8 cellular contexts compared by ENCODE assay signal in genomic region chr19:29715695-29716581, GRCh38. TPM values are rescaled to one million over a fixed set of nuclear protein-coding genes. Genes with fewer than 3 reads are reported as not detected.
DNase-seq lines count a peak whose midpoint lies in the region; TF ChIP-seq lines count a peak whose summit lies in the region.

No MANE protein-coding gene starts in this region.

- WGBS in SK-N-SH (ENCODE audit: low lambda C conversion rate): 46% methylated on average over 13 of the region's 13 CpGs
- 19 to 26% methylated on average over 13 of the region's 13 CpGs for WGBS in esophagus, 2 donors

- H3K36me3 ChIP-seq in SK-N-SH (replicated peaks in 1 of 2; ENCODE audit: control insufficient read depth in 1 of 2, insufficient read depth in 2 of 2, low read length in 1 of 2) (no peaks in the 10 kb centered on the region), esophagus (ENCODE audit: control insufficient read depth in 2 of 2, insufficient read depth in 2 of 2, low read length in 1 of 2) (no peaks in the 10 kb centered on the region), neutrophil (no peaks in the 10 kb centered on the region)

- H3K4me1 ChIP-seq in SK-N-SH (ENCODE audit: control insufficient read depth in 1 of 2, insufficient read depth in 2 of 2, low read depth in 1 of 2, low read length in 1 of 2): peaks cover 7 to 20% of the 10 kb centered on the region in 2 experiments; a peak in 2 of 4 replicates
- H3K4me1 ChIP-seq in esophagus (ENCODE audit: control insufficient read depth in 2 of 2, insufficient read depth in 2 of 2, low read length in 1 of 2): peaks cover 0 to 5% of the 10 kb centered on the region in 2 donors
- peaks cover 18 to 23% of the 10 kb centered on the region in 2 experiments for H3K4me1 ChIP-seq in neutrophil (ENCODE audit: control insufficient read depth in 1 of 2, insufficient read depth in 1 of 2, low read depth in 1 of 2, low read length in 1 of 2)

- no peak for TF ChIP-seq RAD21 in SK-N-SH (IDR thresholded peaks at IDR 0.05; ENCODE audit: low read length)

- peaks cover 47% of the 10 kb centered on the region for H3K79me2 ChIP-seq in SK-N-SH (ENCODE audit: insufficient read depth)

- H3K9me3 ChIP-seq in SK-N-SH (no peaks in the 10 kb centered on the region), esophagus (ENCODE audit: control insufficient read depth in 2 of 2, insufficient read depth in 1 of 2, low read depth in 1 of 2, low read length in 1 of 2) (no peaks in the 10 kb centered on the region), neutrophil (no peaks in the 10 kb centered on the region)

- POLR2A ChIA-PET in SK-N-SH (lab: Yijun Ruan, JAX): interaction anchor here (0.6 to 3.5 kb wide), 5 partner anchors 21 to 393 kb away, joined by 3 to 28 read pairs (median 5); partner anchors contain the start of genes PLEKHF1 and POP4

- H3K27me3 ChIP-seq in SK-N-SH (ENCODE audit: insufficient read depth): no peaks in the 10 kb centered on the region
- no peaks in the 10 kb centered on the region for H3K27me3 ChIP-seq in esophagus (ENCODE audit: control insufficient read depth in 1 of 2, insufficient read depth in 2 of 2, low read length in 2 of 2)
- H3K27me3 ChIP-seq in neutrophil: peaks cover 9% of the 10 kb centered on the region

- H3K4me3 ChIP-seq in HFF-Myc (replicated peaks; ENCODE audit: low read depth, low read length) (peak overlapping the region; percentile 75), SK-N-SH (ENCODE audit: low read depth in 2 of 2, low read length in 1 of 2) (peak overlapping the region; percentile 82 to 84), esophagus (ENCODE audit: low read depth in 1 of 2, low read length in 2 of 2) (peak overlapping the region; percentile 79 to 82), neutrophil (ENCODE audit: low read depth in 1 of 2, low read length in 1 of 2) (peak overlapping the region; percentile 76 to 83)

- H3K9ac ChIP-seq in SK-N-SH: peak overlapping the region; percentile 95

- TF ChIP-seq EP300 in SK-N-SH (IDR thresholded peaks at IDR 0.05; ENCODE audit: borderline replicate concordance in 1 of 2, low read depth in 1 of 2, low read length in 1 of 2): no peak

- H3K4me2 ChIP-seq in SK-N-SH: peak overlapping the region; percentile 99

- CTCF ChIA-PET in SK-N-SH (lab: Yijun Ruan, JAX): interaction anchor here (0.6 to 9.5 kb wide), 62 partner anchors 8 to 959 kb away, joined by 3 to 137 read pairs (median 4); partner anchors contain the start of genes PLEKHF1 and POP4

- TF ChIP-seq CTCF in HFF-Myc (IDR thresholded peaks at IDR 0.05; ENCODE audit: low read depth, low read length, missing control alignments) (no peak), SK-N-SH (IDR thresholded peaks at IDR 0.05) (no peak), neutrophil (IDR thresholded peaks at IDR 0.05) (no peak)

- H4K20me1 ChIP-seq in SK-N-SH (ENCODE audit: insufficient read depth): no peaks in the 10 kb centered on the region

- peak overlapping the region; percentile 96 for H2AFZ ChIP-seq in SK-N-SH (ENCODE audit: low read depth)

- peak; percentile 46 for DNase-seq in ELF-1 (ENCODE audit: low read depth, low spot score)
- no peak for DNase-seq in HFF-Myc (ENCODE audit: extremely low read depth, low read depth)
- no peak for DNase-seq in SK-N-SH
- DNase-seq in D341Med (ENCODE audit: low spot score): no peak
- no peak for DNase-seq in DMS153 treated with DMSO at 0.1 percent for 48 hours (lab: John Stamatoyannopoulos, UW; ENCODE audit: unreplicated experiment)
- DNase-seq in activated CD4-positive, CD25-positive, alpha-beta regulatory T cell treated with anti-CD3 and anti-CD28 coated beads, Interleukin-2, amount 50 U/mL, for 72 hours: no peak

- peaks cover 10% of the 10 kb centered on the region for H3F3A ChIP-seq in SK-N-SH (replicated peaks; ENCODE audit: insufficient read depth)

- peak overlapping the region; percentile 74 to 83 for H3K27ac ChIP-seq in SK-N-SH (ENCODE audit: low read depth in 2 of 2, low read length in 1 of 2)
- H3K27ac ChIP-seq in esophagus (ENCODE audit: low read depth in 2 of 2, low read length in 1 of 2): peak overlapping the region; percentile 96 to 97
- H3K27ac ChIP-seq in neutrophil: peak overlapping the region; percentile 75

- H3K9me2 ChIP-seq in SK-N-SH: no peaks in the 10 kb centered on the region

TF ChIP-seq in SK-N-SH, 30 proteins besides CTCF, POLR2A, EP300 and RAD21 (continues in another document):
- TF ChIP-seq REST (IDR thresholded peaks at IDR 0.05; ENCODE audit: low read depth, low read length): no peak
- TF ChIP-seq PBX3 (IDR thresholded peaks at IDR 0.05): no peak
- no peak for TF ChIP-seq MXI1 (IDR thresholded peaks at IDR 0.05; ENCODE audit: low read depth, low read length)
- no peak for TF ChIP-seq USF1 (IDR thresholded peaks at IDR 0.05; ENCODE audit: borderline replicate concordance, low read depth)
- no peak for TF ChIP-seq CHD2 (IDR thresholded peaks at IDR 0.05; ENCODE audit: low read length, partially characterized antibody)
- TF ChIP-seq USF2 (IDR thresholded peaks at IDR 0.05; ENCODE audit: borderline replicate concordance, low read depth, low read length): no peak
- no peak for TF ChIP-seq RXRA (IDR thresholded peaks at IDR 0.05; ENCODE audit: borderline replicate concordance, low read depth)
- TF ChIP-seq TEAD4 (IDR thresholded peaks at IDR 0.05; ENCODE audit: borderline replicate concordance, insufficient read depth): no peak
- no peak for TF ChIP-seq RFX5 (IDR thresholded peaks at IDR 0.05; ENCODE audit: low read length)
- no peak for TF ChIP-seq GABPA (IDR thresholded peaks at IDR 0.05; ENCODE audit: low read depth)
- no peak for TF ChIP-seq GATA2 (CRISPR knock-in tag; IDR thresholded peaks at IDR 0.05)
- TF ChIP-seq FOSL2 (IDR thresholded peaks at IDR 0.05; ENCODE audit: borderline replicate concordance, low read depth): no peak
- TF ChIP-seq SIN3A (IDR thresholded peaks at IDR 0.05; ENCODE audit: borderline replicate concordance, low read depth, low read length): no peak
- no peak for TF ChIP-seq EZH2phosphoT487 (IDR thresholded peaks at IDR 0.05; ENCODE audit: borderline replicate concordance, low read depth)
- TF ChIP-seq FOXJ3 (CRISPR knock-in tag; IDR thresholded peaks at IDR 0.05): no peak
- TF ChIP-seq MEF2A (IDR thresholded peaks at IDR 0.05; ENCODE audit: borderline replicate concordance, low read depth): no peak
- no peak for TF ChIP-seq TAF1 (IDR thresholded peaks at IDR 0.05; ENCODE audit: borderline replicate concordance, low read depth, low read length)
- no peak for TF ChIP-seq RCOR1 (IDR thresholded peaks at IDR 0.05; ENCODE audit: low read length)

RNA-seq across cellular contexts. Expression of gene C19orf12, which starts 0.9 kb away (rescaled TPM):
- 26.4 and 30.5 TPM in 2 replicates for polyA plus RNA-seq in SK-N-SH (2012; rRNA removed)
- 25.0 and 30.1 TPM in 2 replicates for polyA plus RNA-seq in SK-N-SH (2012; cell fraction: cytosol; rRNA removed)
- 23.5 and 27.6 TPM in 2 replicates for polyA plus RNA-seq in SK-N-SH (2012; cell fraction: nucleus; rRNA removed)
- polyA plus RNA-seq in esophagus: 1 to 10 TPM; 8.2 to 8.4 TPM

RNA-seq across cellular contexts. Expression of gene PLEKHF1, which starts 50.7 kb away (rescaled TPM):
- 3.9 TPM in 2 replicates for polyA plus RNA-seq in SK-N-SH (2012; rRNA removed)
- polyA plus RNA-seq in SK-N-SH (2012; cell fraction: cytosol; rRNA removed): 1.4 and 2.3 TPM in 2 replicates
- polyA plus RNA-seq in SK-N-SH (2012; cell fraction: nucleus; rRNA removed): 6.4 and 8.0 TPM in 2 replicates
- polyA plus RNA-seq in esophagus: 10 to 100 TPM; 15.1 to 33.6 TPM
